Comparison of ENCODE assay signal across 1 cellular context in the genomic region with DNA sequence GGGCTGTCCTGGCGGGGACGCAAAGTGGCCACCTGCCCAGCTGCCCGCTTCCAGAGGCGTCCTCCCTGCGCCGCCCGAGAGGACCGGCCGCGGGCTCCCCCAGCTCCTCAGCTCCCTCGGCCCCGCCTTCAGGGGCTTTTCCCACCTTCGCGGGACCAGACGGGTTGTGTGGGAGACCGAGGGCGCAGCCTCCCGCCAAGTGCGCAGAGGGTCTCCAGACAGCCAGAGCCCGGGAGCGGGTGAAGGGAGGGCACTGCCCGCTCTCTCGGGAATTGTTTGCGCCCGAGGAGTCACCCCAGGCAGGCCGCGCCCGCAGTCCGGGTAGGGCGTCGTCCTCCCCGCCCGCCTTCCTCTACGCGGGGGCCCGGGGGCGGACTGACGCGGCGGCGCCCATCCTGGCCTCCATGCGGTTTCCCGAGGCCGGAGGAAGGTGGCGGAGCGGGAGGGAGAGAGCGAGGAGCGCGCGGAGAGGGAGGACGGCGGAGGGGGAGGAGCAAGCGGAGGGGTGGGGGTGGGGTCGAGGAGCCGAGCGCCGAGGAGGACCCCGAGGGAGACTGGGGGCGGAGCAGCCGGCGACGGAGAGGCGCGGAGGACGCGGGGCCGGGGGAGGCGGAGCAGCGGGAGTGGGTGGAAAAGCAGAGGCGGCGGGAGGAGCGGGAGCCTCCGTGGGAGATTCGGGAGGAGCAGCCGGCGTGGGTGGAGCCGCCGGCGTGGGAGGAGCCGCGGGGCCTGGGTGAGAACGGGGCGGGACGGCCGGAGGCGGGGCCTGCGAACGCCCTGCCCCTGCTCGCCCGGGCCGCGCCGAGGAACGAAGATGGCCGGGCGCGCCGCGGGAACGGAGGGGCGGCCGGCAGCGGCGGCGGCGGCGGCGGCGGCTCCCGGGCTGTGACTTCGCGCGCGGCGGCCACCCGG.
A peak's percentile ranks its signal among the peaks of the same experiment; 100 is the strongest.
TF ChIP-seq lines count a peak whose summit lies in the region.

No MANE protein-coding gene starts in this region.

TF ChIP-seq in GM23338, 12 proteins besides CTCF, POLR2A, EP300 and RAD21 (continued from another document):
- TF ChIP-seq, protein P1, sequence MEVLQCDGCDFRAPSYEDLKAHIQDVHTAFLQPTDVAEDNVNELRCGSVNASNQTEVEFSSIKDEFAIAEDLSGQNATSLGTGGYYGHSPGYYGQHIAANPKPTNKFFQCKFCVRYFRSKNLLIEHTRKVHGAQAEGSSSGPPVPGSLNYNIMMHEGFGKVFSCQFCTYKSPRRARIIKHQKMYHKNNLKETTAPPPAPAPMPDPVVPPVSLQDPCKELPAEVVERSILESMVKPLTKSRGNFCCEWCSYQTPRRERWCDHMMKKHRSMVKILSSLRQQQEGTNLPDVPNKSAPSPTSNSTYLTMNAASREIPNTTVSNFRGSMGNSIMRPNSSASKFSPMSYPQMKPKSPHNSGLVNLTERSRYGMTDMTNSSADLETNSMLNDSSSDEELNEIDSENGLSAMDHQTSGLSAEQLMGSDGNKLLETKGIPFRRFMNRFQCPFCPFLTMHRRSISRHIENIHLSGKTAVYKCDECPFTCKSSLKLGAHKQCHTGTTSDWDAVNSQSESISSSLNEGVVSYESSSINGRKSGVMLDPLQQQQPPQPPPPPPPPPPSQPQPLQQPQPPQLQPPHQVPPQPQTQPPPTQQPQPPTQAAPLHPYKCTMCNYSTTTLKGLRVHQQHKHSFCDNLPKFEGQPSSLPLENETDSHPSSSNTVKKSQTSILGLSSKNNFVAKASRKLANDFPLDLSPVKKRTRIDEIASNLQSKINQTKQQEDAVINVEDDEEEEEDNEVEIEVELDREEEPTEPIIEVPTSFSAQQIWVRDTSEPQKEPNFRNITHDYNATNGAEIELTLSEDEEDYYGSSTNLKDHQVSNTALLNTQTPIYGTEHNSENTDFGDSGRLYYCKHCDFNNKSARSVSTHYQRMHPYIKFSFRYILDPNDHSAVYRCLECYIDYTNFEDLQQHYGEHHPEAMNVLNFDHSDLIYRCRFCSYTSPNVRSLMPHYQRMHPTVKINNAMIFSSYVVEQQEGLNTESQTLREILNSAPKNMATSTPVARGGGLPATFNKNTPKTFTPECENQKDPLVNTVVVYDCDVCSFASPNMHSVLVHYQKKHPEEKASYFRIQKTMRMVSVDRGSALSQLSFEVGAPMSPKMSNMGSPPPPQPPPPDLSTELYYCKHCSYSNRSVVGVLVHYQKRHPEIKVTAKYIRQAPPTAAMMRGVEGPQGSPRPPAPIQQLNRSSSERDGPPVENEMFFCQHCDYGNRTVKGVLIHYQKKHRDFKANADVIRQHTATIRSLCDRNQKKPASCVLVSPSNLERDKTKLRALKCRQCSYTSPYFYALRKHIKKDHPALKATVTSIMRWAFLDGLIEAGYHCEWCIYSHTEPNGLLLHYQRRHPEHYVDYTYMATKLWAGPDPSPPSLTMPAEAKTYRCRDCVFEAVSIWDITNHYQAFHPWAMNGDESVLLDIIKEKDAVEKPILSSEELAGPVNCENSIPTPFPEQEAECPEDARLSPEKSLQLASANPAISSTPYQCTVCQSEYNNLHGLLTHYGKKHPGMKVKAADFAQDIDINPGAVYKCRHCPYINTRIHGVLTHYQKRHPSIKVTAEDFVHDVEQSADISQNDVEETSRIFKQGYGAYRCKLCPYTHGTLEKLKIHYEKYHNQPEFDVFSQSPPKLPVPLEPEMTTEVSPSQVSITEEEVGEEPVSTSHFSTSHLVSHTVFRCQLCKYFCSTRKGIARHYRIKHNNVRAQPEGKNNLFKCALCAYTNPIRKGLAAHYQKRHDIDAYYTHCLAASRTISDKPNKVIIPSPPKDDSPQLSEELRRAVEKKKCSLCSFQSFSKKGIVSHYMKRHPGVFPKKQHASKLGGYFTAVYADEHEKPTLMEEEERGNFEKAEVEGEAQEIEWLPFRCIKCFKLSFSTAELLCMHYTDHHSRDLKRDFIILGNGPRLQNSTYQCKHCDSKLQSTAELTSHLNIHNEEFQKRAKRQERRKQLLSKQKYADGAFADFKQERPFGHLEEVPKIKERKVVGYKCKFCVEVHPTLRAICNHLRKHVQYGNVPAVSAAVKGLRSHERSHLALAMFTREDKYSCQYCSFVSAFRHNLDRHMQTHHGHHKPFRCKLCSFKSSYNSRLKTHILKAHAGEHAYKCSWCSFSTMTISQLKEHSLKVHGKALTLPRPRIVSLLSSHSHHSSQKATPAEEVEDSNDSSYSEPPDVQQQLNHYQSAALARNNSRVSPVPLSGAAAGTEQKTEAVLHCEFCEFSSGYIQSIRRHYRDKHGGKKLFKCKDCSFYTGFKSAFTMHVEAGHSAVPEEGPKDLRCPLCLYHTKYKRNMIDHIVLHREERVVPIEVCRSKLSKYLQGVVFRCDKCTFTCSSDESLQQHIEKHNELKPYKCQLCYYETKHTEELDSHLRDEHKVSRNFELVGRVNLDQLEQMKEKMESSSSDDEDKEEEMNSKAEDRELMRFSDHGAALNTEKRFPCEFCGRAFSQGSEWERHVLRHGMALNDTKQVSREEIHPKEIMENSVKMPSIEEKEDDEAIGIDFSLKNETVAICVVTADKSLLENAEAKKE (CRISPR knock-in tag; IDR thresholded peaks at IDR 0.05) = peak; percentile 56; the same call in 1 of the 2 replicates
- TF ChIP-seq POLR2AphosphoS5 (IDR thresholded peaks at IDR 0.05; ENCODE audit: low read depth) = 0 out of 2 replicates have a peak, but pooled peaks have one; percentile 14
TF ChIP-seq in GM23338: peak in this region for 2.
